2 cellular contexts compared by ENCODE assay signal in genomic region chr1:94754570-94754969, GRCh38.
TF ChIP-seq lines count a peak whose summit lies in the region.

No MANE protein-coding gene starts in this region.

TF ChIP-seq in HepG2, 621 proteins besides CTCF, POLR2A, EP300 and RAD21 (continued from another document and continues in another):
- TF ChIP-seq FOXP4 (CRISPR knock-in tag; IDR thresholded peaks at IDR 0.05) (0 out of 2 replicates have a peak, but pooled peaks have one; percentile 36), SAP130 (CRISPR knock-in tag; IDR thresholded peaks at IDR 0.05; ENCODE audit: low read depth) (peak; percentile 24; the same call in 1 of the 2 replicates), ETV5 (CRISPR knock-in tag; IDR thresholded peaks at IDR 0.05; ENCODE audit: borderline replicate concordance) (peak; percentile 46; the same call in 1 of the 2 replicates), AHDC1 (CRISPR knock-in tag; IDR thresholded peaks at IDR 0.05; ENCODE audit: borderline replicate concordance) (0 out of 2 replicates have a peak, but pooled peaks have one; percentile 33), POGZ (CRISPR knock-in tag; IDR thresholded peaks at IDR 0.05) (peak; percentile 28; the same call in 1 of the 2 replicates), FOXA1 (IDR thresholded peaks at IDR 0.05) (no peak), FOXA1 (CRISPR knock-in tag; IDR thresholded peaks at IDR 0.05) (no peak), HNF4A (CRISPR knock-in tag; IDR thresholded peaks at IDR 0.05) (peak; percentile 44), RXRB (CRISPR knock-in tag; IDR thresholded peaks at IDR 0.05; ENCODE audit: borderline replicate concordance) (0 out of 2 replicates have a peak, but pooled peaks have one; percentile 14), ZNF710 (CRISPR knock-in tag; IDR thresholded peaks at IDR 0.05; ENCODE audit: borderline replicate concordance) (peak; percentile 88; the same call in 1 of the 2 replicates)

TF ChIP-seq in GM23338, 12 proteins besides CTCF, POLR2A, EP300 and RAD21 (continued from another document):
- TF ChIP-seq ZNF462 (CRISPR knock-in tag; IDR thresholded peaks at IDR 0.05) (no peak), EZH2phosphoT487 (IDR thresholded peaks at IDR 0.05; ENCODE audit: unreplicated experiment) (no peak), REST (IDR thresholded peaks at IDR 0.05; ENCODE audit: unreplicated experiment) (no peak), CREB1 (CRISPR knock-in tag; IDR thresholded peaks at IDR 0.05; ENCODE audit: low read depth) (no peak), ZNF114 (CRISPR knock-in tag; IDR thresholded peaks at IDR 0.05) (no peak)
